Comparison of ENCODE assay signal across 14 cellular contexts in the genomic region with DNA sequence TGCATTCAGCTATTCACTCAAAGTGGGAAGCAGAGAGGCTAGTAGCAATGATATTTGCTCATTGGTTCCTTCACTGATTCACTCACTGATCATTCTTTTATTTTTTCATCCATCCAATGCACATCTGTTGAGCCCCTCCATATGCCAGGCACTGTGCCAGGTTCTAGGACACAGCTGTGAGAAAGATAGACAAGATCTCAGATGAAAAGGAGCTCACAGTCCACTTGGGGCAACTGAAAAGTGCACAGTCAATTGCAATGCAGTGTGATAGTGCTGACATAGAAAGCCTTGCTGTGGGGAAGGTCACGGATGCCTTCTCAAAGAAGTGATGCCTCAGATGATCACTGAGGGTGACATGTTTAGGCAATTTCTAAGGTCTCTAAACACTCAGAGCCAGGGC.
DNase-seq lines count a peak whose midpoint lies in the region; ATAC-seq and TF ChIP-seq lines count a peak whose summit lies in the region.
"Had no signal": no experiment of that assay in that cellular context is flagged by ENCODE, and none has a peak within 500 bp of the region (broad histone marks: within the 10 kb centered on the region; RNA-seq: fewer than 3 reads in every experiment).

No MANE protein-coding gene starts in this region.

- peaks cover 7% of the 10 kb centered on the region for H3K4me1 ChIP-seq in DND-41 (ENCODE audit: insufficient read depth, low read length)

- H3K79me2 ChIP-seq in DND-41 (ENCODE audit: insufficient read depth, low read length), result no peaks in the 10 kb centered on the region

- H2AFZ ChIP-seq in DND-41 (ENCODE audit: low read depth, low read length), result no peak overlapping the region

- H4K20me1 ChIP-seq in DND-41 (ENCODE audit: insufficient read depth, low read length), result no peaks in the 10 kb centered on the region
- H4K20me1 ChIP-seq: BLaER1 treated with 17β-estradiol and CSF1 and Interleukin-3, amounts not matched to agents 10 nM and 100 nM had no signal

- no peak overlapping the region for H3K27ac ChIP-seq in DND-41 (ENCODE audit: low read length)
- H3K27ac ChIP-seq: BLaER1 treated with 17β-estradiol and CSF1 and Interleukin-3, amounts not matched to agents 10 nM and 100 nM had no signal

- H3K9me3 ChIP-seq in DND-41 (ENCODE audit: insufficient read depth, low read length, severe bottlenecking), result no peaks in the 10 kb centered on the region

- peak; percentile 2 for DNase-seq in DMS79 treated with DMSO at 0.1 percent for 48 hours (lab: John Stamatoyannopoulos, UW)
- no peak for DNase-seq in DMS79 (lab: John Stamatoyannopoulos, UW)
- peak; percentile 51 for DNase-seq in DND-41
- peak; percentile 36 for DNase-seq in RPMI7951 (ENCODE audit: low read depth)
- no peak for DNase-seq in stimulated activated naive B cell treated with anti-CD40 and anti-IgM and Interleukin-4, amounts not matched to agents 10 μg/mL and 1 μg/mL and 100 μg/mL, for 72 hours
- DNase-seq in NCI-H1048 (lab: John Stamatoyannopoulos, UW), result no peak
- DNase-seq: 8988T; AML-193; CD4-positive, CD25-positive, alpha-beta regulatory T cell; GF-D8; GOT3; H9 had no signal

- no peaks in the 10 kb centered on the region for H3K36me3 ChIP-seq in DND-41 (ENCODE audit: insufficient read depth, low read length)
- H3K36me3 ChIP-seq: BLaER1 treated with 17β-estradiol and CSF1 and Interleukin-3, amounts not matched to agents 10 nM and 100 nM had no signal

- no peak for TF ChIP-seq CTCF in DND-41 (IDR thresholded peaks at IDR 0.05; ENCODE audit: borderline replicate concordance, extremely low read depth, low read length, poor library complexity, severe bottlenecking)

- H3K9ac ChIP-seq in DND-41 (ENCODE audit: low read depth, low read length), result no peak overlapping the region
- H3K9ac ChIP-seq: BLaER1 treated with 17β-estradiol and CSF1 and Interleukin-3, amounts not matched to agents 10 nM and 100 nM had no signal

- H3K4me3 ChIP-seq in DND-41 (ENCODE audit: low read depth in 1 of 2, low read length in 2 of 2), result no peak overlapping the region
- H3K4me3 ChIP-seq: BLaER1 treated with 17β-estradiol and CSF1 and Interleukin-3, amounts not matched to agents 10 nM and 100 nM had no signal

- no peaks in the 10 kb centered on the region for H3K27me3 ChIP-seq in DND-41 (ENCODE audit: insufficient read depth, low read length, poor library complexity)
- H3K27me3 ChIP-seq: BLaER1 treated with 17β-estradiol and CSF1 and Interleukin-3, amounts not matched to agents 10 nM and 100 nM had no signal

- no peaks in the 10 kb centered on the region for H3K27me3 Mint-ChIP-seq in stimulated activated naive B cell treated with anti-CD40 and anti-IgM and Interleukin-4, amounts not matched to agents 10 μg/mL and 1 μg/mL and 100 μg/mL, for 72 hours
- H3K27me3 Mint-ChIP-seq in stimulated activated memory B cell treated with anti-CD40 and anti-IgM and Interleukin-4, amounts not matched to agents 10 μg/mL and 1 μg/mL and 100 μg/mL, for 72 hours, result no peaks in the 10 kb centered on the region
- H3K27me3 Mint-ChIP-seq: CD4-positive, CD25-positive, alpha-beta regulatory T cell had no signal

- peaks cover 0 to 2% of the 10 kb centered on the region in 2 donors for H3K9me3 Mint-ChIP-seq in stimulated activated naive B cell treated with anti-CD40 and anti-IgM and Interleukin-4, amounts not matched to agents 10 μg/mL and 1 μg/mL and 100 μg/mL, for 72 hours
- no peaks in the 10 kb centered on the region for H3K9me3 Mint-ChIP-seq in stimulated activated memory B cell treated with anti-CD40 and anti-IgM and Interleukin-4, amounts not matched to agents 10 μg/mL and 1 μg/mL and 100 μg/mL, for 72 hours
- H3K9me3 Mint-ChIP-seq: H9 had no signal

- ATAC-seq in DND-41 (ENCODE audit: insufficient read depth, low read depth), result peak; percentile 74
- ATAC-seq in stimulated activated naive B cell treated with anti-CD40 and anti-IgM and Interleukin-4, amounts not matched to agents 10 μg/mL and 1 μg/mL and 100 μg/mL, for 72 hours (replicated peaks), result no peak
- no peak for ATAC-seq in stimulated activated memory B cell treated with anti-CD40 and anti-IgM and Interleukin-4, amounts not matched to agents 10 μg/mL and 1 μg/mL and 100 μg/mL, for 72 hours

- H3K4me2 ChIP-seq in DND-41 (ENCODE audit: insufficient read depth, low read length), result no peak overlapping the region
- H3K4me2 ChIP-seq: BLaER1 treated with 17β-estradiol and CSF1 and Interleukin-3, amounts not matched to agents 10 nM and 100 nM had no signal

- H3K4me3 Mint-ChIP-seq in stimulated activated naive B cell treated with anti-CD40 and anti-IgM and Interleukin-4, amounts not matched to agents 10 μg/mL and 1 μg/mL and 100 μg/mL, for 72 hours, result no peak overlapping the region
- no peak overlapping the region for H3K4me3 Mint-ChIP-seq in stimulated activated memory B cell treated with anti-CD40 and anti-IgM and Interleukin-4, amounts not matched to agents 10 μg/mL and 1 μg/mL and 100 μg/mL, for 72 hours
- H3K4me3 Mint-ChIP-seq: CD4-positive, CD25-positive, alpha-beta regulatory T cell; H9 had no signal

- peak overlapping the region; percentile 53 for H3K27ac Mint-ChIP-seq in stimulated activated naive B cell treated with anti-CD40 and anti-IgM and Interleukin-4, amounts not matched to agents 10 μg/mL and 1 μg/mL and 100 μg/mL, for 72 hours
- no peak overlapping the region for H3K27ac Mint-ChIP-seq in stimulated activated memory B cell treated with anti-CD40 and anti-IgM and Interleukin-4, amounts not matched to agents 10 μg/mL and 1 μg/mL and 100 μg/mL, for 72 hours
- H3K27ac Mint-ChIP-seq: H9 had no signal

- H3K4me1 Mint-ChIP-seq in stimulated activated naive B cell treated with anti-CD40 and anti-IgM and Interleukin-4, amounts not matched to agents 10 μg/mL and 1 μg/mL and 100 μg/mL, for 72 hours, result peaks cover 13 to 22% of the 10 kb centered on the region in 2 donors
- peaks cover 3% of the 10 kb centered on the region for H3K4me1 Mint-ChIP-seq in stimulated activated memory B cell treated with anti-CD40 and anti-IgM and Interleukin-4, amounts not matched to agents 10 μg/mL and 1 μg/mL and 100 μg/mL, for 72 hours
- H3K4me1 Mint-ChIP-seq: H9 had no signal

- H3K36me3 Mint-ChIP-seq in stimulated activated naive B cell treated with anti-CD40 and anti-IgM and Interleukin-4, amounts not matched to agents 10 μg/mL and 1 μg/mL and 100 μg/mL, for 72 hours, result peaks cover 0 to 1% of the 10 kb centered on the region in 2 donors
- no peaks in the 10 kb centered on the region for H3K36me3 Mint-ChIP-seq in stimulated activated memory B cell treated with anti-CD40 and anti-IgM and Interleukin-4, amounts not matched to agents 10 μg/mL and 1 μg/mL and 100 μg/mL, for 72 hours
- H3K36me3 Mint-ChIP-seq: CD4-positive, CD25-positive, alpha-beta regulatory T cell had no signal

Comparison
In these comparisons a context has a peak if more than half of its experiments do, and no peak if none do; other contexts are left out.
1. DNase-seq: peak in DMS79 treated with DMSO at 0.1 percent for 48 hours (single experiment), DND-41 (single experiment) and RPMI7951 (single experiment); none in DMS79 (single experiment), stimulated activated naive B cell treated with anti-CD40 and anti-IgM and Interleukin-4, amounts not matched to agents 10 μg/mL and 1 μg/mL and 100 μg/mL, for 72 hours (single experiment) and NCI-H1048 (single experiment).